9 cellular contexts compared by ENCODE assay signal in genomic region chr3:101466465-101467309, GRCh38. TPM values are rescaled to one million over a fixed set of nuclear protein-coding genes. Genes with fewer than 3 reads are reported as not detected.
DNase-seq lines count a peak whose midpoint lies in the region; ATAC-seq and TF ChIP-seq lines count a peak whose summit lies in the region.
"Had no signal": no experiment of that assay in that cellular context is flagged by ENCODE, and none has a peak within 500 bp of the region (broad histone marks: within the 10 kb centered on the region; RNA-seq: fewer than 3 reads in every experiment).

No MANE protein-coding gene starts in this region.

- H3K4me3 Mint-ChIP-seq in mesothelial cell of epicardium = peak overlapping the region; percentile 76

- DNase-seq in DMS79 treated with DMSO at 0.1 percent for 48 hours (lab: John Stamatoyannopoulos, UW) = peak; percentile 13
- DNase-seq in NCI-H69 (lab: John Stamatoyannopoulos, UW) = peak; percentile 51
- peak; percentile 70 for DNase-seq in central memory CD4-positive, alpha-beta T cell
- peak in 1 of 2 experiments; percentile 59 for DNase-seq in mesothelial cell of epicardium (ENCODE audit: low spot score in 2 of 2, unreplicated experiment in 2 of 2)
- no peak for DNase-seq in hippocampal formation (lab: John Stamatoyannopoulos, UW)
- DNase-seq: stimulated activated naive CD8-positive, alpha-beta T cell treated with anti-CD3 and anti-CD28 coated beads, Interleukin-15, Interleukin-2, amounts not matched to agents 100 U/mL and 50 U/mL, for 24 hours had no signal

- H3K4me1 Mint-ChIP-seq in mesothelial cell of epicardium = peaks cover 24% of the 10 kb centered on the region

- no peak for TF ChIP-seq POLR2A in GM18505 (IDR thresholded peaks at IDR 0.05; ENCODE audit: borderline replicate concordance, extremely low read depth, insufficient read depth, insufficient read length)

- H3K9me3 Mint-ChIP-seq in mesothelial cell of epicardium = peaks cover 32% of the 10 kb centered on the region

- no peak for ATAC-seq in GM18505 (IDR thresholded peaks at IDR 0.05; ENCODE audit: unreplicated experiment)
- ATAC-seq in GM18861 (IDR thresholded peaks at IDR 0.05; ENCODE audit: unreplicated experiment) = no peak
- no peak for ATAC-seq in HG02840 (IDR thresholded peaks at IDR 0.05; ENCODE audit: low FRiP score, unreplicated experiment)
- ATAC-seq: stimulated activated naive CD8-positive, alpha-beta T cell treated with anti-CD3 and anti-CD28 coated beads, Interleukin-15, Interleukin-2, amounts not matched to agents 100 U/mL and 50 U/mL, for 24 hours had no signal

- H3K27me3 Mint-ChIP-seq in mesothelial cell of epicardium (ENCODE audit: low read depth) = no peaks in the 10 kb centered on the region

- H3K27ac Mint-ChIP-seq in mesothelial cell of epicardium = peak overlapping the region; percentile 94

- TF ChIP-seq CTCF in mesothelial cell of epicardium (IDR thresholded peaks at IDR 0.05; ENCODE audit: unreplicated experiment) = no peak

- peaks cover 42% of the 10 kb centered on the region for H3K36me3 Mint-ChIP-seq in mesothelial cell of epicardium

RNA-seq across cellular contexts. Expression of gene SENP7, which starts 46.3 kb away (rescaled TPM):
- total RNA-seq in mesothelial cell of epicardium = 56.2 to 59.1 TPM (median 56.3 TPM) in 3 replicates

Comparison
In these comparisons a context has a peak if more than half of its experiments do, and no peak if none do; other contexts are left out.
1. DNase-seq: peak in DMS79 treated with DMSO at 0.1 percent for 48 hours (single experiment), NCI-H69 (single experiment) and central memory CD4-positive, alpha-beta T cell (single experiment); none in hippocampal formation (0 of 2).